ENCODE assay signal across 8 cellular contexts in the genomic region with DNA sequence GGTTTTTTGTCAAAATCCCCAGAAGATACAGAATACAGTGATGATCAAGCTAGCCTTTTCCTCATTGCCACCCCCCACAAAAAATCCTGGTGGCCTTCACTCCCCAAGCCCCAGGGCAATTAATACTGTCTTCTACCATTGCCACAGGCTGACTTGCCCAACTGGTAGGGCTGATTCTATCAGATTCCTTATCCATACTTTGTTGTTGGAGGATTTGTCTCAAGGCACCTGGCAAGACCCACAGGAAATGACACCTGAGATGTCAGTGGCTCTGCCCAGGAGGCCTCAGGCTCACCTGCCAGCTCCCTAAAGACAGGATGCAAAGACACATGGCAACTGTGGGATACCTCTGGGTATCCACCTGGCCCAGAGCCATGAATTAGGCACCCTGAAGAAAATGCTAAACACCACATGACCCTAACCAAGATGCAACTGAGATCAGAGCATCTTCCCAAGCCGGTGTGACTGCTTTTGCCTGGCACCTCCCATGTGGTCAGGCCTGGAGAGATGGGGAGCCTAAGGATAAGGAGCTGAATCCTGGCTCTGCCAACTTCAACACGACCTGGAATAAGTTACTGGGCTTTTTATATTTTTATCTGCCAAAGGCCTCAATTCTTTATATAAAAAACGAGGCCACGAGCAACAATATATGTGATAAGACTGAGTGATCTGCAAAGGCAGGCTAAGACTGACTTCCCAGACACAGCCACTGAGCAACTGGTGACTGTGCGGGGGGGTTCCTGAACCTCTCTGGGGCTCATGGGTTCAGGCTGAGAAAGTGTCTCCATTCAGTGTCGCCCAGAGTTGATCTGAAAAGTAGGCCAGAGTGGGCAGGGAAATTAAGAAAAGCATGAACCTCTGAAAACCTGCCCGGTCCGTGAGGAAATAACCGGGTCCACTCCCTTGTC. TPM values are rescaled to one million over a fixed set of nuclear protein-coding genes. Genes with fewer than 3 reads are reported as not detected.
DNase-seq lines count a peak whose midpoint lies in the region; ATAC-seq and TF ChIP-seq lines count a peak whose summit lies in the region.

No MANE protein-coding gene starts in this region.

- H2BK5ac ChIP-seq in mesendoderm (ENCODE audit: low read length), result no peak overlapping the region

- H2BK15ac ChIP-seq in mesendoderm (replicated peaks; ENCODE audit: low read depth), result no peak overlapping the region

- H3K9me3 ChIP-seq in SU-DHL-6 (ENCODE audit: insufficient read depth, low read length) (no peaks in the 10 kb centered on the region), tibial artery (no peaks in the 10 kb centered on the region)

- TF ChIP-seq CTCF in SU-DHL-6 (IDR thresholded peaks at IDR 0.05; ENCODE audit: insufficient read depth, low read length, poor library complexity, severe bottlenecking), result no peak
- TF ChIP-seq CTCF in tibial artery (IDR thresholded peaks at IDR 0.05), result no peak

- no peaks in the 10 kb centered on the region for H3F3A ChIP-seq in SU-DHL-6 (ENCODE audit: insufficient read depth)

- peak; percentile 11 for ATAC-seq in HG02623 (IDR thresholded peaks at IDR 0.05; ENCODE audit: unreplicated experiment)
- no peak for ATAC-seq in HG03520 (IDR thresholded peaks at IDR 0.05; ENCODE audit: unreplicated experiment)

- H3K23ac ChIP-seq in mesendoderm (ENCODE audit: low read length), result no peak overlapping the region

- H3K9ac ChIP-seq in SU-DHL-6 (ENCODE audit: low read length) (peak overlapping the region; percentile 82), mesendoderm (ENCODE audit: low read length) (peak overlapping the region; percentile 95)

- H2AK5ac ChIP-seq in mesendoderm (ENCODE audit: low read length), result no peak overlapping the region

- H3K36me3 ChIP-seq in SU-DHL-6 (ENCODE audit: low read length) (no peaks in the 10 kb centered on the region), mesendoderm (ENCODE audit: control insufficient read depth, insufficient read depth, low read length) (no peaks in the 10 kb centered on the region), tibial artery (peaks cover 0 to 13% (median 8%) of the 10 kb centered on the region in 3 donors)

- H4K8ac ChIP-seq in mesendoderm (ENCODE audit: low read depth, low read length), result no peak overlapping the region

- H3K27ac ChIP-seq in SU-DHL-6 (ENCODE audit: low read depth, low read length) (no peak overlapping the region), mesendoderm (ENCODE audit: low read depth, low read length) (no peak overlapping the region), tibial artery (peak overlapping the region; percentile 88 to 96)

- intact Hi-C loops in tibial artery (cut with DNase I; ENCODE audit: low total_unique reads), result loop anchor here (2.0 kb wide), 1 partner anchor 15 kb away; no protein-coding TSS in a partner anchor

- H3K27me3 ChIP-seq in SU-DHL-6 (ENCODE audit: low read length), result no peaks in the 10 kb centered on the region
- no peaks in the 10 kb centered on the region for H3K27me3 ChIP-seq in mesendoderm (ENCODE audit: insufficient read depth, low read length, poor library complexity)
- no peaks in the 10 kb centered on the region for H3K27me3 ChIP-seq in tibial artery

- no peak overlapping the region for H3K4ac ChIP-seq in mesendoderm (ENCODE audit: low read depth, low read length)

- no peak overlapping the region for H3K18ac ChIP-seq in mesendoderm (ENCODE audit: low read length)

- H4K20me1 ChIP-seq in SU-DHL-6 (ENCODE audit: low read depth, low read length), result no peaks in the 10 kb centered on the region

- H2AFZ ChIP-seq in SU-DHL-6 (ENCODE audit: low read depth, low read length, severe bottlenecking), result peak overlapping the region; percentile 69

- peak overlapping the region; percentile 94 for H3K56ac ChIP-seq in mesendoderm (ENCODE audit: low read length)

- H4K5ac ChIP-seq in mesendoderm (ENCODE audit: low read length), result no peak overlapping the region

- H3K79me2 ChIP-seq in SU-DHL-6 (ENCODE audit: insufficient read depth, low read length) (peaks cover 38% of the 10 kb centered on the region), mesendoderm (ENCODE audit: control insufficient read depth, insufficient read depth, low read length) (peaks cover 1% of the 10 kb centered on the region)

- in situ Hi-C loops in G401 (cut with HindIII; ENCODE audit: low sequenced_read_pairs), result no loop called here

- H3K4me2 ChIP-seq in SU-DHL-6 (ENCODE audit: low read depth, low read length, poor library complexity, severe bottlenecking) (peak overlapping the region; percentile 87), mesendoderm (ENCODE audit: low read length) (peak overlapping the region; percentile 87)

- H3K79me1 ChIP-seq in mesendoderm (ENCODE audit: low read length), result peaks cover 3% of the 10 kb centered on the region

- peaks cover 9% of the 10 kb centered on the region for H3K4me1 ChIP-seq in mesendoderm (ENCODE audit: control insufficient read depth, low read depth, low read length)
- peaks cover 0 to 39% (median 24%) of the 10 kb centered on the region in 4 donors for H3K4me1 ChIP-seq in tibial artery

- H3K4me3 ChIP-seq in SU-DHL-6 (ENCODE audit: insufficient read depth, low read length, poor library complexity, severe bottlenecking), result peak overlapping the region; percentile 86
- peak overlapping the region; percentile 94 for H3K4me3 ChIP-seq in mesendoderm (ENCODE audit: low read length)
- H3K4me3 ChIP-seq in tibial artery, result peak overlapping the region; percentile 92 to 95

- no peaks in the 10 kb centered on the region for H3K9me2 ChIP-seq in SU-DHL-6 (replicated peaks; ENCODE audit: insufficient read depth, low read length)

- H2BK120ac ChIP-seq in mesendoderm (ENCODE audit: low read depth, low read length), result no peak overlapping the region

- DNase-seq in G401 (ENCODE audit: low spot score) (peak; percentile 23), cerebellar cortex (ENCODE audit: low spot score) (peak; percentile 31), mesendoderm (peak; percentile 14), tibial artery (no peak), GDM1 (lab: John Stamatoyannopoulos, UW) (no peak)

- WGBS in mesendoderm (ENCODE audit: extremely low coverage, insufficient coverage, low lambda C conversion rate), result no CpG with 5 or more reads among the region's 9 CpGs

RNA-seq across cellular contexts. Expression of a gene that starts 0.9 kb away (rescaled TPM):
- 53.7 and 112 TPM in 2 replicates for total RNA-seq in G401 (2014; rRNA removed; shearing (Covaris generic))
- polyA plus RNA-seq in mesendoderm (2013, experiment 1 of 2), result 143 TPM
- 143 TPM for polyA plus RNA-seq in mesendoderm (2013, experiment 2 of 2)

RNA-seq across cellular contexts. Expression of a gene that starts 14.3 kb away (rescaled TPM):
- 87.3 and 132 TPM in 2 replicates for total RNA-seq in G401 (2014; rRNA removed; shearing (Covaris generic))
- 191 TPM for polyA plus RNA-seq in mesendoderm (2013, experiment 1 of 2)
- 192 TPM for polyA plus RNA-seq in mesendoderm (2013, experiment 2 of 2)

Comparison
In these comparisons a context has a peak if more than half of its experiments do, and no peak if none do; other contexts are left out.
1. DNase-seq: peak in G401 (single experiment), cerebellar cortex (single experiment) and mesendoderm (single experiment); none in tibial artery (0 of 2) and GDM1 (single experiment).
2. H3K27ac ChIP-seq: peak in tibial artery (2 of 2); none in SU-DHL-6 (single experiment) and mesendoderm (single experiment).
3. Peak in every context shown above with its lines, with median percentiles within 50 percentile points of each other: H3K4me3 ChIP-seq.